ENCODE assay signal across 30 cellular contexts in the genomic region with DNA sequence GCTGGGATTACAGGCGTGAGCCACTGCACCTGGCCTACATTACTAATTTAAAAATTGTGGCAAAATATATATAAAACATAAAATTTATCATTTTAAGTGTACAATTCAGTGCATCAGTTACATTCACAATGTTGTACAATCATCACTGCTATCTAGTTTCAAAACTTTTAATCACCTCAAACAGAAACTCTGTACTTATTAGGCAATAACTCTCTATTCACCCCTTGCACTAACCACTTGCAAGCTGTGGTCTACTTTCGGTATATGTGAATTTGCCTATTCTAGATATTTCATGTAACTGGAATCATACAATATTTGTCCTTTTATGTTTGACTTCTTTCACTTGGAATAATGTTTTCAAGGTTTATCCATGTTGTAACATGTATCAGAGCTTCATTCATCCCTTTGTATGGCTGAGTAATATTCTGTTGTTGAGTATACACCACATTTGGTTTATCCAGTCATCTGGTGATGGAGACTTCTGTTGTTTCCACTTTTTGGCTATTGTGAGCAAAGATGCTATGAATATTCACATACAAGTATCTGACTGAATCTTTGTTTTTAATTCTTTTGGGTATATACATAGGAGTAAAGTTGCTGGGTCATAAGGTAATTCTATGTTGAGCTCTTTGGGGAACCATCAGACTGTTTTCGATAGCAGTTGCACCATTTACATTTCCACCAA. TPM values are rescaled to one million over a fixed set of nuclear protein-coding genes. Genes with fewer than 3 reads are reported as not detected.
"Had no signal": no experiment of that assay in that cellular context is flagged by ENCODE, and none has a peak within 500 bp of the region (broad histone marks: within the 10 kb centered on the region; RNA-seq: fewer than 3 reads in every experiment).

No MANE protein-coding gene starts in this region.

- H3K9me3 ChIP-seq: gastrocnemius medialis, left ventricle myocardium inferior, uterus had no signal

- H3K4me3 ChIP-seq: gastrocnemius medialis, left ventricle myocardium inferior, lung, uterus had no signal

- H3K4me1 Mint-ChIP-seq: activated CD4-positive, alpha-beta T cell treated with anti-CD3 and anti-CD28 coated beads, Interleukin-2, amount 10 ng/mL, durations not matched to agents 7 days and 5 days had no signal

- H3K36me3 ChIP-seq: gastrocnemius medialis, left ventricle myocardium inferior, uterus had no signal

- H3K4me3 Mint-ChIP-seq: activated CD4-positive, alpha-beta T cell treated with anti-CD3 and anti-CD28 coated beads, Interleukin-2, amount 10 ng/mL, durations not matched to agents 7 days and 5 days; activated CD8-positive, alpha-beta memory T cell treated with anti-CD3 and anti-CD28 coated beads, Interleukin-2, amount 10 ng/mL, durations not matched to agents 7 days and 5 days; activated CD8-positive, alpha-beta T cell treated with anti-CD3 and anti-CD28 coated beads, Interleukin-2, amount 10 ng/mL, durations not matched to agents 7 days and 5 days; effector memory CD8-positive, alpha-beta T cell; nephron; stimulated activated naive CD8-positive, alpha-beta T cell treated with anti-CD3 and anti-CD28 coated beads, Interleukin-15, Interleukin-2, amounts not matched to agents 100 ng/mL and 50 ng/mL, for 24 hours; type B pancreatic cell had no signal

- H3K4me1 ChIP-seq: gastrocnemius medialis, uterus had no signal

- H3K27me3 ChIP-seq: gastrocnemius medialis, uterus had no signal

- DNase-seq: activated CD4-positive, alpha-beta T cell treated with anti-CD3 and anti-CD28 coated beads, Interleukin-2, amount 10 ng/mL, durations not matched to agents 7 days and 5 days; activated CD4-positive, CD25-positive, alpha-beta regulatory T cell treated with anti-CD3 and anti-CD28 coated beads, Interleukin-2, amount 50 U/mL, for 72 hours; activated CD8-positive, alpha-beta memory T cell treated with anti-CD3 and anti-CD28 coated beads, Interleukin-2, amount 10 ng/mL, durations not matched to agents 7 days and 5 days; activated CD8-positive, alpha-beta T cell treated with anti-CD3 and anti-CD28 coated beads, Interleukin-2, amount 10 ng/mL, durations not matched to agents 7 days and 5 days; activated gamma-delta T cell treated with Interleukin-2 at 50 U/mL for 16 hours; activated naive CD4-positive, alpha-beta T cell treated with anti-CD3 and anti-CD28 coated beads, Interleukin-2, amount 50 U/mL, for 16 hours; amygdala; caudate nucleus; cortex of kidney; effector memory CD8-positive, alpha-beta T cell; erythroblast; gastrocnemius medialis; glutamatergic neuron; islet precursor cell; left ventricle myocardium inferior; mesendoderm; posterior cingulate gyrus; right cardiac atrium; stimulated activated CD4-positive, alpha-beta T cell treated with anti-CD3 and anti-CD28 coated beads, Interleukin-2, amount 100 ng/mL, for 48 hours; substantia nigra; uterus had no signal

- H3K27ac ChIP-seq: gastrocnemius medialis, left ventricle myocardium inferior, uterus, VCaP had no signal

- H3K27ac Mint-ChIP-seq: activated CD4-positive, alpha-beta T cell treated with anti-CD3 and anti-CD28 coated beads, Interleukin-2, amount 10 ng/mL, durations not matched to agents 7 days and 5 days; activated CD8-positive, alpha-beta memory T cell treated with anti-CD3 and anti-CD28 coated beads, Interleukin-2, amount 10 ng/mL, durations not matched to agents 7 days and 5 days; activated CD8-positive, alpha-beta T cell treated with anti-CD3 and anti-CD28 coated beads, Interleukin-2, amount 10 ng/mL, durations not matched to agents 7 days and 5 days; effector memory CD8-positive, alpha-beta T cell; nephron; stimulated activated naive CD8-positive, alpha-beta T cell treated with anti-CD3 and anti-CD28 coated beads, Interleukin-15, Interleukin-2, amounts not matched to agents 100 ng/mL and 50 ng/mL, for 24 hours; type B pancreatic cell had no signal

- H3K9me3 Mint-ChIP-seq: activated CD4-positive, alpha-beta T cell treated with anti-CD3 and anti-CD28 coated beads, Interleukin-2, amount 10 ng/mL, durations not matched to agents 7 days and 5 days; effector memory CD8-positive, alpha-beta T cell; nephron; stimulated activated naive CD8-positive, alpha-beta T cell treated with anti-CD3 and anti-CD28 coated beads, Interleukin-15, Interleukin-2, amounts not matched to agents 100 ng/mL and 50 ng/mL, for 24 hours; type B pancreatic cell had no signal

- ATAC-seq: activated CD8-positive, alpha-beta memory T cell treated with anti-CD3 and anti-CD28 coated beads, Interleukin-2, amount 10 ng/mL, durations not matched to agents 7 days and 5 days; activated CD8-positive, alpha-beta T cell treated with anti-CD3 and anti-CD28 coated beads, Interleukin-2, amount 10 ng/mL, durations not matched to agents 7 days and 5 days; effector memory CD8-positive, alpha-beta T cell; gastrocnemius medialis; right cardiac atrium had no signal

- H3K36me3 Mint-ChIP-seq: activated CD8-positive, alpha-beta memory T cell treated with anti-CD3 and anti-CD28 coated beads, Interleukin-2, amount 10 ng/mL, durations not matched to agents 7 days and 5 days; type B pancreatic cell had no signal

- FAIRE-seq: TTC549 had no signal

RNA-seq across cellular contexts. Expression of a gene that starts 14.3 kb away (rescaled TPM):
- total RNA-seq: activated CD4-positive, alpha-beta T cell treated with anti-CD3 and anti-CD28 coated beads, Interleukin-2, amount 10 ng/mL, durations not matched to agents 7 days and 5 days; activated CD8-positive, alpha-beta memory T cell treated with anti-CD3 and anti-CD28 coated beads, Interleukin-2, amount 10 ng/mL, durations not matched to agents 7 days and 5 days; activated CD8-positive, alpha-beta T cell treated with anti-CD3 and anti-CD28 coated beads, Interleukin-2, amount 10 ng/mL, durations not matched to agents 7 days and 5 days; chondrocyte; left ventricle myocardium inferior; mononuclear cell; T-helper 1 cell treated with Interleukin-12 subunit alpha and Interleukin-12 subunit beta and Interleukin-4 antibody, amounts not matched to agents 30 ng/mL and 1 ng/mL, for 36 hours had no signal

RNA-seq across cellular contexts. Expression of a gene that starts 29.6 kb away (rescaled TPM):
- total RNA-seq: activated CD4-positive, alpha-beta T cell treated with anti-CD3 and anti-CD28 coated beads, Interleukin-2, amount 10 ng/mL, durations not matched to agents 7 days and 5 days; activated CD8-positive, alpha-beta memory T cell treated with anti-CD3 and anti-CD28 coated beads, Interleukin-2, amount 10 ng/mL, durations not matched to agents 7 days and 5 days; activated CD8-positive, alpha-beta T cell treated with anti-CD3 and anti-CD28 coated beads, Interleukin-2, amount 10 ng/mL, durations not matched to agents 7 days and 5 days; chondrocyte; lung; mononuclear cell; T-helper 1 cell treated with Interleukin-12 subunit alpha and Interleukin-12 subunit beta and Interleukin-4 antibody, amounts not matched to agents 30 ng/mL and 1 ng/mL, for 36 hours; uterus had no signal
